Comparison of ENCODE assay signal across 15 cellular contexts in the genomic region with DNA sequence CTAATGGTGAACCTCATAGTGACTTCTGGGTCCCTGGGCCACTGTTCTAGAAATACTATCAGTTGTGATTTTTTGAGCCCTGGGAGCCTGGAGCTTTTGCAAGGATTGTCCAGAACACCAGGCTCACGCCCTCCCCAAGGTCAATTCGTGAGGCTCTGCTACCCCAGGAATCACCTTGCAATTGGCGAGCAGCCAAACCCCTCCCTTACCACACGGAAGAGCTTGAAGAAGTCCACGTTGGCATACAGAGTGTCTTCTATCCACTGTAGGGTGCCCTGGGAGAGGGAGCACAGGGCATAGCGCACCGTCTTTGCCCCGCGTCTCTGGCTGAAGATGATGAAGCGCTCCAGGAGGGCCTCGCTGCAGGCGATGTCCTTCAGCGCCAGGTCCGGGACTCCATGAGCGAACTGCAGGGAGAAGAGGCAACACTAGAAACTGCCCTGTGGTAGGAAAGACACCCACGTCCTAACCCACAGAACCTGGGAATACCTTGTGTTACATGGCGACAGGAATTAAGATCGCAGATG. TPM values are rescaled to one million over a fixed set of nuclear protein-coding genes. Genes with fewer than 3 reads are reported as not detected.
A peak's percentile ranks its signal among the peaks of the same experiment; 100 is the strongest.
DNase-seq lines count a peak whose midpoint lies in the region; ATAC-seq, FAIRE-seq and TF ChIP-seq lines count a peak whose summit lies in the region.
"Had no signal": no experiment of that assay in that cellular context is flagged by ENCODE, and none has a peak within 500 bp of the region (broad histone marks: within the 10 kb centered on the region; RNA-seq: fewer than 3 reads in every experiment).

No MANE protein-coding gene starts in this region.

- peak overlapping the region; percentile 78 for H4K8ac ChIP-seq in trophoblast cell (ENCODE audit: low read depth, low read length)

- no peaks in the 10 kb centered on the region for H3K36me3 ChIP-seq in BLaER1
- no peaks in the 10 kb centered on the region for H3K36me3 ChIP-seq in HEK293 (ENCODE audit: control insufficient read depth in 2 of 2, insufficient read depth in 1 of 2, low read length in 2 of 2)
- no peaks in the 10 kb centered on the region for H3K36me3 ChIP-seq in kidney (ENCODE audit: control insufficient read depth in 1 of 2, insufficient read depth in 2 of 2, low read length in 2 of 2)
- H3K36me3 ChIP-seq in trophoblast cell (ENCODE audit: control insufficient read depth in 1 of 2, insufficient read depth in 2 of 2, low read length in 2 of 2) = no peaks in the 10 kb centered on the region
- no peaks in the 10 kb centered on the region for H3K36me3 ChIP-seq in CD4-positive, alpha-beta memory T cell (ENCODE audit: insufficient read depth, low read length)

- no peaks in the 10 kb centered on the region for H3K36me3 Mint-ChIP-seq in CD4-positive, alpha-beta memory T cell
- H3K36me3 Mint-ChIP-seq: CD4-positive, CD25-positive, alpha-beta regulatory T cell had no signal

- H4K20me1 ChIP-seq in BLaER1 = no peaks in the 10 kb centered on the region

- H3K27me3 ChIP-seq in BLaER1 (peaks cover 14% of the 10 kb centered on the region), trophoblast cell (ENCODE audit: insufficient read depth, low read length) (no peaks in the 10 kb centered on the region)
- no peaks in the 10 kb centered on the region for H3K27me3 ChIP-seq in CD4-positive, alpha-beta memory T cell (ENCODE audit: insufficient read depth, low read length)

- H3K4ac ChIP-seq in trophoblast cell (ENCODE audit: low read depth, low read length) = peak overlapping the region; percentile 88

- peaks cover 0 to 3% (median 0%) of the 10 kb centered on the region in 4 donors for H3K4me1 Mint-ChIP-seq in CD4-positive, alpha-beta memory T cell
- H3K4me1 Mint-ChIP-seq: CD4-positive, CD25-positive, alpha-beta regulatory T cell had no signal

- no peaks in the 10 kb centered on the region for H3K9me3 Mint-ChIP-seq in CD4-positive, alpha-beta memory T cell
- H3K9me3 Mint-ChIP-seq: CD4-positive, CD25-positive, alpha-beta regulatory T cell had no signal

- H2AFZ ChIP-seq in trophoblast cell (ENCODE audit: insufficient read depth, low read length, poor library complexity) = peak overlapping the region; percentile 13

- intact Hi-C loops in kidney (cut with DNase I) = no loop called here
- intact Hi-C loops in CD4-positive, alpha-beta memory T cell (cut with micrococcal nuclease) = no loop called here

- H3K4me3 ChIP-seq in BLaER1 (no peak overlapping the region), HEK293 (ENCODE audit: low read depth, low read length) (no peak overlapping the region), kidney (ENCODE audit: low read length in 2 of 2) (no peak overlapping the region), trophoblast cell (ENCODE audit: low read depth, low read length) (no peak overlapping the region)
- H3K4me3 ChIP-seq in CD4-positive, alpha-beta memory T cell (ENCODE audit: low read length in 2 of 2) = no peak overlapping the region

- TF ChIP-seq CTCF in HEK293 (tag by site-specific recombination; IDR thresholded peaks at IDR 0.05) (no peak), kidney (IDR thresholded peaks at IDR 0.05; ENCODE audit: borderline replicate concordance, extremely low read depth, insufficient read depth) (no peak)

- WGBS in trophoblast cell (ENCODE audit: extremely low coverage, insufficient coverage, insufficient read length) = no CpG with 5 or more reads among the region's 18 CpGs

- H3K14ac ChIP-seq in trophoblast cell (ENCODE audit: low read length) = peak overlapping the region; percentile 97

- H3K23ac ChIP-seq in trophoblast cell (ENCODE audit: low read length) = no peak overlapping the region

- peak overlapping the region; percentile 99 for H2BK120ac ChIP-seq in trophoblast cell (ENCODE audit: insufficient read depth, low read length, poor library complexity)

- H3K4me2 ChIP-seq in BLaER1 (peak overlapping the region; percentile 51), trophoblast cell (ENCODE audit: low read length) (no peak overlapping the region)

- peak overlapping the region; percentile 61 for H4K12ac ChIP-seq in trophoblast cell (ENCODE audit: low read depth, low read length)

- DNase-seq in kidney = peak; percentile 73
- no peak for DNase-seq in trophoblast cell
- DNase-seq in CD4-positive, alpha-beta memory T cell = no peak
- DNase-seq in NCI-H2081 treated with DMSO at 0.1 percent for 48 hours (lab: John Stamatoyannopoulos, UW) = no peak
- DNase-seq in NCI-H128 (lab: John Stamatoyannopoulos, UW; ENCODE audit: unreplicated experiment) = no peak
- DNase-seq: CD4-positive, CD25-positive, alpha-beta regulatory T cell; H7; NCI-H1436; NCI-H2029 treated with DMSO at 0.1 percent for 48 hours; NCI-H345; NCI-H526 treated with DMSO at 0.1 percent for 48 hours; PC-3 had no signal

- H3K27ac ChIP-seq in BLaER1 (no peak overlapping the region), HEK293 (ENCODE audit: extremely low read depth, low read depth, low read length) (no peak overlapping the region), kidney (ENCODE audit: low read depth in 2 of 2, low read length in 2 of 2) (no peak overlapping the region), trophoblast cell (ENCODE audit: low read depth, low read length) (peak overlapping the region; percentile 99)
- no peak overlapping the region for H3K27ac ChIP-seq in CD4-positive, alpha-beta memory T cell (ENCODE audit: low read depth, low read length)

- no peak for ATAC-seq in GM19455 (IDR thresholded peaks at IDR 0.05; ENCODE audit: unreplicated experiment)
- ATAC-seq: PC-3 had no signal

- peaks cover 2 to 3% of the 10 kb centered on the region in 2 donors for H3K27me3 Mint-ChIP-seq in CD4-positive, alpha-beta memory T cell
- H3K27me3 Mint-ChIP-seq: CD4-positive, CD25-positive, alpha-beta regulatory T cell had no signal

- H3K9me3 ChIP-seq in BLaER1 = no peaks in the 10 kb centered on the region
- no peaks in the 10 kb centered on the region for H3K9me3 ChIP-seq in HEK293 (ENCODE audit: control insufficient read depth, insufficient read depth, low read depth, low read length)
- no peaks in the 10 kb centered on the region for H3K9me3 ChIP-seq in kidney (ENCODE audit: control insufficient read depth in 1 of 2, low read length in 2 of 2)
- no peaks in the 10 kb centered on the region for H3K9me3 ChIP-seq in trophoblast cell (ENCODE audit: insufficient read depth, low read depth, low read length)
- H3K9me3 ChIP-seq in CD4-positive, alpha-beta memory T cell (ENCODE audit: control insufficient read depth in 1 of 2, low read length in 2 of 2) = no peaks in the 10 kb centered on the region

- peak overlapping the region; percentile 92 for H2AK5ac ChIP-seq in trophoblast cell (ENCODE audit: low read length)

- H3K79me2 ChIP-seq in trophoblast cell (ENCODE audit: control insufficient read depth, insufficient read depth, low read length, poor library complexity) = peaks cover 27% of the 10 kb centered on the region

- H3K9ac ChIP-seq in BLaER1 (no peak overlapping the region), kidney (ENCODE audit: low read length in 2 of 2) (no peak overlapping the region), trophoblast cell (ENCODE audit: low read length) (no peak overlapping the region)

- FAIRE-seq in kidney (lab: Jason Lieb, UNC) = no peak

- peak overlapping the region; percentile 97 for H2BK12ac ChIP-seq in trophoblast cell (ENCODE audit: low read length)

- POLR2A ChIA-PET in HEK293 (lab: Yijun Ruan, JAX) = no interaction called here
- POLR2A ChIA-PET in CD4-positive, alpha-beta memory T cell (lab: Charles Lee; ENCODE audit: partially characterized antibody) = no interaction called here

- H2BK5ac ChIP-seq in trophoblast cell (ENCODE audit: low read depth, low read length, poor library complexity) = peak overlapping the region; percentile 95

- H3K4me3 Mint-ChIP-seq in CD4-positive, alpha-beta memory T cell = no peak overlapping the region
- H3K4me3 Mint-ChIP-seq: CD4-positive, CD25-positive, alpha-beta regulatory T cell had no signal

- CTCF ChIA-PET in HEK293 (lab: Yijun Ruan, JAX) = no interaction called here
- CTCF ChIA-PET in CD4-positive, alpha-beta memory T cell (lab: Charles Lee; ENCODE audit: partially characterized antibody) = no interaction called here

- H3K79me1 ChIP-seq in trophoblast cell (ENCODE audit: low read length) = peaks cover 81% of the 10 kb centered on the region

- peak overlapping the region; percentile 98 for H4K91ac ChIP-seq in trophoblast cell (ENCODE audit: low read depth, low read length)

- H3K27ac Mint-ChIP-seq in CD4-positive, alpha-beta memory T cell = no peak overlapping the region
- H3K27ac Mint-ChIP-seq: CD4-positive, CD25-positive, alpha-beta regulatory T cell had no signal

- H3K18ac ChIP-seq in trophoblast cell (ENCODE audit: low read length) = peak overlapping the region; percentile 92

- H3K4me1 ChIP-seq in BLaER1 (peaks cover 75% of the 10 kb centered on the region), HEK293 (ENCODE audit: control insufficient read depth, insufficient read depth, low read length) (peaks cover 4% of the 10 kb centered on the region; the same call in 1 of the 2 replicates), kidney (ENCODE audit: control insufficient read depth in 1 of 2, insufficient read depth in 1 of 2, low read depth in 1 of 2, low read length in 2 of 2) (peaks cover 15 to 26% of the 10 kb centered on the region in 2 donors), trophoblast cell (ENCODE audit: control insufficient read depth in 1 of 2, insufficient read depth in 2 of 2, low read length in 2 of 2) (peaks cover 57% of the 10 kb centered on the region in 2 experiments)
- no peaks in the 10 kb centered on the region for H3K4me1 ChIP-seq in CD4-positive, alpha-beta memory T cell (ENCODE audit: insufficient read depth, low read length)

TF ChIP-seq in HEK293, 187 proteins besides CTCF, POLR2A, EP300 and RAD21 (continues in another document):
- 0 out of 2 replicates have a peak, but pooled peaks have one; percentile 50 for TF ChIP-seq ZSCAN16 (tag by site-specific recombination; IDR thresholded peaks at IDR 0.05)

RNA-seq across cellular contexts. Expression of a gene that starts 22.3 kb away (rescaled TPM):
- total RNA-seq in kidney = 1.5 TPM
- 2.1 TPM for polyA plus RNA-seq in kidney (ENCODE audit: insufficient read depth, low read depth, low replicate concordance)
- 7.2 and 7.4 TPM in 2 replicates for polyA plus RNA-seq in trophoblast cell (2013)
- total RNA-seq in CD4-positive, alpha-beta memory T cell = not detected
- not detected for polyA plus RNA-seq in CD4-positive, alpha-beta memory T cell
- total RNA-seq: CD4-positive, CD25-positive, alpha-beta regulatory T cell had no signal
- polyA plus RNA-seq: CD4-positive, CD25-positive, alpha-beta regulatory T cell had no signal
